In the genomic region with DNA sequence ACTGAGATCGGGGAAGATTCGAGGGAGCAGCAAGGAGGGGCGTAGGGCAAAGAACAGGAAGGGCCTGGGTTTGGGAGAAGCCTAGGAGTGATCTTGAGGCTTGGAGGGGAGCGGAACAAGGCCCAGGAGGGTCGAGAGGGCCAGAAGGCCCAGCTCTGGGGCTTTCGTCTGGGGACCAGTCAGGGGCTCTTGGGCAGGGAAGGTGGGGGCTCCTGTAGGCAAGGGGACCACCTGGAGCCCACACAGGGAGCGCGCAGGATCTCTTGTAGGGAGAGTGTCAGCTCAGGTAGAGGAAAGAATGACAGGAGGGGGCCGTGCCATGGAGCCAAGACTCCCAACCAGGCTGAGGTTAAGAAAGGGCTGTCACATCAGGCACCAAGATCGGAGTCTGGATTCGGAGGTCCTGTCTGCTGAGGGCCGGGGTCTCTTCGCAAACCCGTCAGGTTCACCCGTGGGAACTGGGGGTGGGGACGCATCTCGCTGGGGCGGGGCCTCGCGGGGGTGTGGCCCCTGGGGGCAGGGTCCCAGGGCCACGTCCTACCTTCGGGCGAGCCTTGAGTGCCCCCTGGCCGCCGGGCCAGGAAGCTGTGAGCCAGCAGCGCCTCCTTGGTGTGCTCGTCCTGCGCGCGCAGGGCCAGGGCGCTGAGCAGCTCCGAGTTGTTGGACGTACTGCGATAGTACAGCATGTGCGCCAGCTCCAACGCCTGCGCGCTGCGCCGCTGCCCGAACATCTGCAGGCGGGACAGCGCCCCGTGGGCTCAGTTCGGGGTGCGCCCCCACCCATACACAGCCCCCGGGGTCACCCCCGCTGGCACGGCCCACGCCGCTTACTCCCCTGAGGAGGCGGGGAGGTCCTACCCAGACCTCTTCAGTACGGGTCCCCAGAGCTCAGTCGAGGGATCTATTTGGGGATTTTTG, we compare ENCODE assay signal across 1 cellular context.
TF ChIP-seq lines count a peak whose summit lies in the region.

No MANE protein-coding gene starts in this region.

TF ChIP-seq in K562, 482 proteins besides CTCF, POLR2A, EP300 and RAD21 (continued from another document and continues in another):
- TF ChIP-seq, protein P1, sequence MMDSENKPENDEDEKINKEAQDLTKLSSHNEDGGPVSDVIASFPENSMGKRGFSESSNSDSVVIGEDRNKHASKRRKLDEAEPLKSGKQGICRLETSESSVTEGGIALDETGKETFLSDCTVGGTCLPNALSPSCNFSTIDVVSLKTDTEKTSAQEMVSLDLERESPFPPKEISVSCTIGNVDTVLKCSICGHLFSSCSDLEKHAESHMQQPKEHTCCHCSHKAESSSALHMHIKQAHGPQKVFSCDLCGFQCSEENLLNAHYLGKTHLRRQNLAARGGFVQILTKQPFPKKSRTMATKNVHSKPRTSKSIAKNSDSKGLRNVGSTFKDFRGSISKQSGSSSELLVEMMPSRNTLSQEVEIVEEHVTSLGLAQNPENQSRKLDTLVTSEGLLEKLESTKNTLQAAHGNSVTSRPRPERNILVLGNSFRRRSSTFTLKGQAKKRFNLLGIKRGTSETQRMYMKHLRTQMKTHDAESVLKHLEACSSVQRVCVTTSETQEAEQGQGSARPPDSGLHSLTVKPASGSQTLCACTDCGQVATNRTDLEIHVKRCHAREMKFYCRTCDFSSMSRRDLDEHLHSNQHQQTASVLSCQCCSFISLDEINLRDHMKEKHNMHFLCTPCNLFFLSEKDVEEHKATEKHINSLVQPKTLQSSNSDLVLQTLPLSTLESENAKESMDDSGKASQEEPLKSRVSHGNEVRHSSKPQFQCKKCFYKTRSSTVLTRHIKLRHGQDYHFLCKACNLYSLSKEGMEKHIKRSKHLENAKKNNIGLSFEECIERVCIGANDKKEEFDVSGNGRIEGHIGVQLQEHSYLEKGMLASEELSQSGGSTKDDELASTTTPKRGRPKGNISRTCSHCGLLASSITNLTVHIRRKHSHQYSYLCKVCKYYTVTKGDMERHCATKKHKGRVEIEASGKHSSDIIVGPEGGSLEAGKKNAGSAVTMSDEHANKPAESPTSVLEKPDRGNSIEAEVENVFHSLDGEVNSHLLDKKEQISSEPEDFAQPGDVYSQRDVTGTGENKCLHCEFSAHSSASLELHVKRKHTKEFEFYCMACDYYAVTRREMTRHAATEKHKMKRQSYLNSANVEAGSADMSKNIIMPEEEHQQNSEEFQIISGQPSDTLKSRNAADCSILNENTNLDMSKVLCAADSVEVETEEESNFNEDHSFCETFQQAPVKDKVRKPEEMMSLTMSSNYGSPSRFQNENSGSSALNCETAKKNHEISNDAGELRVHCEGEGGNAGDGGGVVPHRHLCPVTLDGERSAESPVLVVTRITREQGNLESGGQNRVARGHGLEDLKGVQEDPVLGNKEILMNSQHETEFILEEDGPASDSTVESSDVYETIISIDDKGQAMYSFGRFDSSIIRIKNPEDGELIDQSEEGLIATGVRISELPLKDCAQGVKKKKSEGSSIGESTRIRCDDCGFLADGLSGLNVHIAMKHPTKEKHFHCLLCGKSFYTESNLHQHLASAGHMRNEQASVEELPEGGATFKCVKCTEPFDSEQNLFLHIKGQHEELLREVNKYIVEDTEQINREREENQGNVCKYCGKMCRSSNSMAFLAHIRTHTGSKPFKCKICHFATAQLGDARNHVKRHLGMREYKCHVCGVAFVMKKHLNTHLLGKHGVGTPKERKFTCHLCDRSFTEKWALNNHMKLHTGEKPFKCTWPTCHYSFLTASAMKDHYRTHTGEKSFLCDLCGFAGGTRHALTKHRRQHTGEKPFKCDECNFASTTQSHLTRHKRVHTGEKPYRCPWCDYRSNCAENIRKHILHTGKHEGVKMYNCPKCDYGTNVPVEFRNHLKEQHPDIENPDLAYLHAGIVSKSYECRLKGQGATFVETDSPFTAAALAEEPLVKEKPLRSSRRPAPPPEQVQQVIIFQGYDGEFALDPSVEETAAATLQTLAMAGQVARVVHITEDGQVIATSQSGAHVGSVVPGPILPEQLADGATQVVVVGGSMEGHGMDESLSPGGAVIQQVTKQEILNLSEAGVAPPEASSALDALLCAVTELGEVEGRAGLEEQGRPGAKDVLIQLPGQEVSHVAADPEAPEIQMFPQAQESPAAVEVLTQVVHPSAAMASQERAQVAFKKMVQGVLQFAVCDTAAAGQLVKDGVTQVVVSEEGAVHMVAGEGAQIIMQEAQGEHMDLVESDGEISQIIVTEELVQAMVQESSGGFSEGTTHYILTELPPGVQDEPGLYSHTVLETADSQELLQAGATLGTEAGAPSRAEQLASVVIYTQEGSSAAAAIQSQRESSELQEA (IDR thresholded peaks at IDR 0.05; ENCODE audit: low read depth), result peak; percentile 73; the same call in 1 of the 2 replicates
- TF ChIP-seq, protein P2, sequence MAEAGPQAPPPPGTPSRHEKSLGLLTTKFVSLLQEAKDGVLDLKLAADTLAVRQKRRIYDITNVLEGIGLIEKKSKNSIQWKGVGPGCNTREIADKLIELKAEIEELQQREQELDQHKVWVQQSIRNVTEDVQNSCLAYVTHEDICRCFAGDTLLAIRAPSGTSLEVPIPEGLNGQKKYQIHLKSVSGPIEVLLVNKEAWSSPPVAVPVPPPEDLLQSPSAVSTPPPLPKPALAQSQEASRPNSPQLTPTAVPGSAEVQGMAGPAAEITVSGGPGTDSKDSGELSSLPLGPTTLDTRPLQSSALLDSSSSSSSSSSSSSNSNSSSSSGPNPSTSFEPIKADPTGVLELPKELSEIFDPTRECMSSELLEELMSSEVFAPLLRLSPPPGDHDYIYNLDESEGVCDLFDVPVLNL (CRISPR knock-in tag; IDR thresholded peaks at IDR 0.05; ENCODE audit: low read depth), result no peak
- no peak; the same call in 1 of the 2 replicates for TF ChIP-seq NR4A1 (CRISPR knock-in tag; IDR thresholded peaks at IDR 0.05)
- no peak for TF ChIP-seq NR4A1 (tag; IDR thresholded peaks at IDR 0.05)
- TF ChIP-seq, protein P3, sequence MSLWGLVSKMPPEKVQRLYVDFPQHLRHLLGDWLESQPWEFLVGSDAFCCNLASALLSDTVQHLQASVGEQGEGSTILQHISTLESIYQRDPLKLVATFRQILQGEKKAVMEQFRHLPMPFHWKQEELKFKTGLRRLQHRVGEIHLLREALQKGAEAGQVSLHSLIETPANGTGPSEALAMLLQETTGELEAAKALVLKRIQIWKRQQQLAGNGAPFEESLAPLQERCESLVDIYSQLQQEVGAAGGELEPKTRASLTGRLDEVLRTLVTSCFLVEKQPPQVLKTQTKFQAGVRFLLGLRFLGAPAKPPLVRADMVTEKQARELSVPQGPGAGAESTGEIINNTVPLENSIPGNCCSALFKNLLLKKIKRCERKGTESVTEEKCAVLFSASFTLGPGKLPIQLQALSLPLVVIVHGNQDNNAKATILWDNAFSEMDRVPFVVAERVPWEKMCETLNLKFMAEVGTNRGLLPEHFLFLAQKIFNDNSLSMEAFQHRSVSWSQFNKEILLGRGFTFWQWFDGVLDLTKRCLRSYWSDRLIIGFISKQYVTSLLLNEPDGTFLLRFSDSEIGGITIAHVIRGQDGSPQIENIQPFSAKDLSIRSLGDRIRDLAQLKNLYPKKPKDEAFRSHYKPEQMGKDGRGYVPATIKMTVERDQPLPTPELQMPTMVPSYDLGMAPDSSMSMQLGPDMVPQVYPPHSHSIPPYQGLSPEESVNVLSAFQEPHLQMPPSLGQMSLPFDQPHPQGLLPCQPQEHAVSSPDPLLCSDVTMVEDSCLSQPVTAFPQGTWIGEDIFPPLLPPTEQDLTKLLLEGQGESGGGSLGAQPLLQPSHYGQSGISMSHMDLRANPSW (CRISPR knock-in tag; IDR thresholded peaks at IDR 0.05), result peak; percentile 83; the same call in 1 of the 2 replicates
- no peak for TF ChIP-seq RUNX1 (IDR thresholded peaks at IDR 0.05; ENCODE audit: low read depth)
- TF ChIP-seq ILF3 (IDR thresholded peaks at IDR 0.05; ENCODE audit: borderline replicate concordance), result no peak
- TF ChIP-seq PTRF (tag; IDR thresholded peaks at IDR 0.05), result no peak
- TF ChIP-seq CLOCK (CRISPR knock-in tag; IDR thresholded peaks at IDR 0.05; ENCODE audit: borderline replicate concordance), result no peak
- peak; percentile 68 for TF ChIP-seq HNRNPLL (IDR thresholded peaks at IDR 0.05; ENCODE audit: low read depth, low read length, poor library complexity, severe bottlenecking)
- TF ChIP-seq NR2C1 (IDR thresholded peaks at IDR 0.05), result no peak
- no peak for TF ChIP-seq NR2C1 (tag; IDR thresholded peaks at IDR 0.05)
- TF ChIP-seq NR3C1 (CRISPR knock-in tag; IDR thresholded peaks at IDR 0.05), result no peak
- TF ChIP-seq ETS2 (tag; IDR thresholded peaks at IDR 0.05; ENCODE audit: borderline replicate concordance, poor library complexity, severe bottlenecking), result no peak
- peak; percentile 74 for TF ChIP-seq BHLHE40 (IDR thresholded peaks at IDR 0.05; ENCODE audit: low read length)
- no peak for TF ChIP-seq ZKSCAN3 (CRISPR knock-in tag; IDR thresholded peaks at IDR 0.05)
- no peak for TF ChIP-seq ZBTB43 (CRISPR knock-in tag; IDR thresholded peaks at IDR 0.05)
- TF ChIP-seq CBX3 (IDR thresholded peaks at IDR 0.05; ENCODE audit: borderline replicate concordance in 1 of 2, low read length in 2 of 2), result peak in 1 of 2 experiments; percentile 60; a peak in 1 of 3 replicates
- TF ChIP-seq U2AF1 (optimal IDR thresholded peaks at IDR 0.05; ENCODE audit: low read depth, low read length), result no peak
- TF ChIP-seq MEIS2 (IDR thresholded peaks at IDR 0.05; ENCODE audit: partially characterized antibody), result peak; percentile 77
- TF ChIP-seq HMG20A (CRISPR knock-in tag; conservative IDR thresholded peaks at IDR 0.05), result no peak
- no peak for TF ChIP-seq RBM17 (IDR thresholded peaks at IDR 0.05; ENCODE audit: borderline replicate concordance, low read depth, low read length)
- TF ChIP-seq ZNF79 (CRISPR knock-in tag; IDR thresholded peaks at IDR 0.05; ENCODE audit: low read depth), result no peak
- TF ChIP-seq ZC3H11A (IDR thresholded peaks at IDR 0.05; ENCODE audit: low read depth, low read length), result no peak
- no peak for TF ChIP-seq TAF1 (IDR thresholded peaks at IDR 0.05; ENCODE audit: control insufficient read depth, extremely low read depth, insufficient read depth, low read length, severe bottlenecking)
- TF ChIP-seq ZNF197 (CRISPR knock-in tag; IDR thresholded peaks at IDR 0.05; ENCODE audit: low read depth), result peak; percentile 69; the same call in 1 of the 2 replicates
